20 cellular contexts compared by ENCODE assay signal in genomic region chr9:95265960-95266359, GRCh38. TPM values are rescaled to one million over a fixed set of nuclear protein-coding genes. Genes with fewer than 3 reads are reported as not detected.
DNase-seq lines count a peak whose midpoint lies in the region; ATAC-seq, FAIRE-seq and TF ChIP-seq lines count a peak whose summit lies in the region.
"Had no signal": no experiment of that assay in that cellular context is flagged by ENCODE, and none has a peak within 500 bp of the region (broad histone marks: within the 10 kb centered on the region; RNA-seq: fewer than 3 reads in every experiment).

No MANE protein-coding gene starts in this region.

- H3K27me3 ChIP-seq in H9 (ENCODE audit: insufficient read depth, low read length) (no peaks in the 10 kb centered on the region), GM12878 (replicated peaks in 1 of 2; ENCODE audit: control insufficient read depth in 2 of 2, insufficient read depth in 2 of 2, low read length in 1 of 2) (no peaks in the 10 kb centered on the region), neural progenitor cell (no peaks in the 10 kb centered on the region)

- intact Hi-C loops in GM12878 (cut with micrococcal nuclease; ENCODE audit: unreplicated experiment): loop anchor here (5.0 to 10.0 kb wide), 3 partner anchors 241 to 581 kb away; no protein-coding TSS in a partner anchor

- H3K9me3 Mint-ChIP-seq in activated CD4-positive, alpha-beta T cell treated with anti-CD3 and anti-CD28 coated beads, Interleukin-2, amount 10 ng/mL, durations not matched to agents 7 days and 5 days: no peaks in the 10 kb centered on the region
- no peaks in the 10 kb centered on the region for H3K9me3 Mint-ChIP-seq in H9
- H3K9me3 Mint-ChIP-seq in nephron: no peaks in the 10 kb centered on the region
- no peaks in the 10 kb centered on the region for H3K9me3 Mint-ChIP-seq in neural progenitor cell
- H3K9me3 Mint-ChIP-seq: CD8-positive, alpha-beta T cell; IgD-negative memory B cell had no signal

- no peaks in the 10 kb centered on the region for H3K79me1 ChIP-seq in H9 (ENCODE audit: insufficient read depth, low read depth, low read length, poor library complexity, severe bottlenecking)

- H3K4ac ChIP-seq in H9 (ENCODE audit: low read depth, low read length): no peak overlapping the region

- no peak overlapping the region for H2BK15ac ChIP-seq in H9 (ENCODE audit: low read depth, low read length)

- H3K9me3 ChIP-seq in H9 (ENCODE audit: control insufficient read depth, low read depth, low read length): no peaks in the 10 kb centered on the region
- no peaks in the 10 kb centered on the region for H3K9me3 ChIP-seq in GM12878 (replicated peaks; ENCODE audit: control insufficient read depth, insufficient read depth, low read length)
- no peaks in the 10 kb centered on the region for H3K9me3 ChIP-seq in neural progenitor cell (ENCODE audit: low read depth)

- no peak overlapping the region for H2BK20ac ChIP-seq in H9 (ENCODE audit: low read depth, low read length, poor library complexity, severe bottlenecking)

- no peak overlapping the region for H2AFZ ChIP-seq in H9 (ENCODE audit: low read length)
- H2AFZ ChIP-seq in GM12878 (ENCODE audit: control insufficient read depth, low read depth, low read length): no peak overlapping the region
- no peak overlapping the region for H2AFZ ChIP-seq in neural progenitor cell (replicated peaks)

- FAIRE-seq in GM12878 (lab: Jason Lieb, UNC): no peak
- FAIRE-seq: A204.1, D721Med had no signal

- no peak overlapping the region for H3K18ac ChIP-seq in H9 (ENCODE audit: insufficient read length, low read depth, low read length)

- H3K36me3 Mint-ChIP-seq in activated CD4-positive, alpha-beta T cell treated with anti-CD3 and anti-CD28 coated beads, Interleukin-2, amount 10 ng/mL, durations not matched to agents 7 days and 5 days (ENCODE audit: low read depth): peaks cover 2% of the 10 kb centered on the region
- H3K36me3 Mint-ChIP-seq in H9 (ENCODE audit: insufficient read depth in 1 of 3, low read depth in 3 of 3) (peaks cover 0 to under 1% (median under 1%) of the 10 kb centered on the region in 3 experiments; a peak in 1 of 7 replicates), nephron (ENCODE audit: low read depth) (no peaks in the 10 kb centered on the region), neural progenitor cell (no peaks in the 10 kb centered on the region)
- H3K36me3 Mint-ChIP-seq: CD8-positive, alpha-beta T cell; IgD-negative memory B cell had no signal

- in situ Hi-C loops in GM12878 (cut with MboI): no loop called here

- RAD21 ChIA-PET in GM12878 (lab: Charles Lee; ENCODE audit: unreplicated experiment): interaction anchor here (1.3 to 1.9 kb wide), 3 partner anchors 51 to 197 kb away, joined by 5 read pairs; no protein-coding TSS in a partner anchor

- SMC1A ChIA-PET in GM12878 (lab: Charles Lee; ENCODE audit: uncharacterized antibody, unreplicated experiment): interaction anchor here (0.9 to 1.9 kb wide), 8 partner anchors 15 to 480 kb away, joined by 3 to 8 read pairs (median 3); no protein-coding TSS in a partner anchor

- H3K9ac ChIP-seq in H9 (ENCODE audit: extremely low read depth, insufficient read length, low read length) (no peak overlapping the region), GM12878 (ENCODE audit: control insufficient read depth, insufficient read depth, low read length) (no peak overlapping the region), neural progenitor cell (no peak overlapping the region)

- no peak overlapping the region for H4K8ac ChIP-seq in H9 (replicated peaks; ENCODE audit: insufficient read length, low read depth, low read length)

- H3F3A ChIP-seq in neural progenitor cell (ENCODE audit: low read depth): no peaks in the 10 kb centered on the region

- H4K20me1 ChIP-seq in H9 (ENCODE audit: control insufficient read depth, insufficient read depth, insufficient read length): no peaks in the 10 kb centered on the region
- no peaks in the 10 kb centered on the region for H4K20me1 ChIP-seq in GM12878 (ENCODE audit: control insufficient read depth, insufficient read depth)
- H4K20me1 ChIP-seq in neural progenitor cell (ENCODE audit: low read depth): peaks cover 11% of the 10 kb centered on the region

- no peak overlapping the region for H3K27ac ChIP-seq in H9 (ENCODE audit: insufficient read length, low read depth, low read length)
- H3K27ac ChIP-seq in GM12878 (ENCODE audit: control insufficient read depth, insufficient read depth): no peak overlapping the region
- H3K27ac ChIP-seq in neural progenitor cell: no peak overlapping the region

- no peak overlapping the region for H3K27ac Mint-ChIP-seq in activated CD4-positive, alpha-beta T cell treated with anti-CD3 and anti-CD28 coated beads, Interleukin-2, amount 10 ng/mL, durations not matched to agents 7 days and 5 days
- H3K27ac Mint-ChIP-seq in H9: peak overlapping the region in 2 of 3 experiments; percentile 31 to 73; a peak in 2 of 7 replicates
- H3K27ac Mint-ChIP-seq in nephron: peak overlapping the region; percentile 66 to 76 (median 69)
- H3K27ac Mint-ChIP-seq in neural progenitor cell: no peak overlapping the region
- H3K27ac Mint-ChIP-seq: CD8-positive, alpha-beta T cell; IgD-negative memory B cell had no signal

- POLR2A ChIA-PET in activated CD4-positive, alpha-beta T cell treated with anti-CD3 and anti-CD28 coated beads, Interleukin-2, amount 10 ng/mL, durations not matched to agents 7 days and 5 days (lab: Charles Lee): interaction anchor here (0.6 kb wide), 1 partner anchor 542 kb away, joined by 6 read pairs; no protein-coding TSS in a partner anchor
- POLR2A ChIA-PET in GM12878 (lab: Charles Lee): no interaction called here
- POLR2A ChIA-PET in GM10248 (lab: Yijun Ruan, JAX): no interaction called here

- no TSS peak for BruUV-seq in GM12878 (replicated peaks; lab: Mats Ljungman, UMichigan)

- H2BK120ac ChIP-seq in H9 (ENCODE audit: low read depth, low read length, poor library complexity, severe bottlenecking): no peak overlapping the region

- H3K27me3 Mint-ChIP-seq in activated CD4-positive, alpha-beta T cell treated with anti-CD3 and anti-CD28 coated beads, Interleukin-2, amount 10 ng/mL, durations not matched to agents 7 days and 5 days: no peaks in the 10 kb centered on the region
- no peaks in the 10 kb centered on the region for H3K27me3 Mint-ChIP-seq in H9 (ENCODE audit: low read depth)
- no peaks in the 10 kb centered on the region for H3K27me3 Mint-ChIP-seq in nephron (ENCODE audit: low read depth)
- no peaks in the 10 kb centered on the region for H3K27me3 Mint-ChIP-seq in neural progenitor cell (ENCODE audit: insufficient read depth, low read depth)

- no peak for TF ChIP-seq CTCF in H9 (conservative IDR thresholded peaks at IDR 0.05)
- TF ChIP-seq CTCF in GM12878 (IDR thresholded peaks at IDR 0.05 in 2 of 3, conservative IDR thresholded peaks at IDR 0.05 in 1 of 3; ENCODE audit: control insufficient read depth in 2 of 3, extremely low read depth in 1 of 3, insufficient read depth in 1 of 3, low read depth in 3 of 3, low read length in 3 of 3): no peak
- TF ChIP-seq CTCF in nephron (IDR thresholded peaks at IDR 0.05; ENCODE audit: unreplicated experiment in 3 of 3): no peak
- TF ChIP-seq CTCF in GM10248 (IDR thresholded peaks at IDR 0.05; ENCODE audit: control extremely low read depth, extremely low read depth, low read depth, missing control alignments): no peak
- no peak for TF ChIP-seq CTCF in neural progenitor cell (IDR thresholded peaks at IDR 0.05)

- no peaks in the 10 kb centered on the region for H3K36me3 ChIP-seq in GM12878 (ENCODE audit: control insufficient read depth in 2 of 2, insufficient read depth in 2 of 2, low read length in 1 of 2)
- no peaks in the 10 kb centered on the region for H3K36me3 ChIP-seq in neural progenitor cell

- no peak for TF ChIP-seq RAD21 in GM12878 (IDR thresholded peaks at IDR 0.05; ENCODE audit: insufficient read depth, low read depth, low read length)

- TF ChIP-seq POLR2A in GM12878 (IDR thresholded peaks at IDR 0.05; ENCODE audit: low read depth, low read length): no peak

- no peak overlapping the region for H2BK5ac ChIP-seq in H9 (ENCODE audit: insufficient read length, low read length)

- H3K4me1 Mint-ChIP-seq in activated CD4-positive, alpha-beta T cell treated with anti-CD3 and anti-CD28 coated beads, Interleukin-2, amount 10 ng/mL, durations not matched to agents 7 days and 5 days: peaks cover 46% of the 10 kb centered on the region
- H3K4me1 Mint-ChIP-seq in H9 (peaks cover 18 to 22% of the 10 kb centered on the region in 2 experiments), nephron (peaks cover 40% of the 10 kb centered on the region), neural progenitor cell (peaks cover 27% of the 10 kb centered on the region)

- H3T11ph ChIP-seq in H9 (ENCODE audit: low read length): no peak overlapping the region

- H3K4me1 ChIP-seq in H9 (ENCODE audit: insufficient read depth, low read length) (no peaks in the 10 kb centered on the region), GM12878 (ENCODE audit: control insufficient read depth, insufficient read depth, low read length) (peaks cover 18% of the 10 kb centered on the region), neural progenitor cell (peaks cover 20% of the 10 kb centered on the region)

- peak overlapping the region; percentile 25 for H3K4me3 Mint-ChIP-seq in activated CD4-positive, alpha-beta T cell treated with anti-CD3 and anti-CD28 coated beads, Interleukin-2, amount 10 ng/mL, durations not matched to agents 7 days and 5 days
- H3K4me3 Mint-ChIP-seq in H9 (no peak overlapping the region), nephron (no peak overlapping the region), neural progenitor cell (no peak overlapping the region)
- H3K4me3 Mint-ChIP-seq: CD8-positive, alpha-beta T cell had no signal

- DNase-seq in activated CD4-positive, alpha-beta T cell treated with anti-CD3 and anti-CD28 coated beads, Interleukin-2, amount 10 ng/mL, durations not matched to agents 7 days and 5 days: no peak
- no peak for DNase-seq in activated CD4-positive, alpha-beta T cell treated with anti-CD3 and anti-CD28 coated beads, Interleukin-2, amount 50 U/mL, for 1 hour
- DNase-seq in H9: no peak
- DNase-seq in GM12878 (ENCODE audit: low read depth, low spot score): no peak
- DNase-seq in GM10248 (ENCODE audit: extremely low spot score): no peak
- DNase-seq in neural progenitor cell (ENCODE audit: low spot score): no peak
- DNase-seq in HPDE6-E6E7 (ENCODE audit: extremely low spot score): no peak
- DNase-seq: CD8-positive, alpha-beta T cell; MM.1S; NCI-H1092; NCI-H2081; NCI-H2171 treated with DMSO at 0.1 percent for 48 hours; NCI-H774; RPMI8226; SIG-M5 had no signal

- H3K4me3 ChIP-seq in GM12878 (no peak overlapping the region), neural progenitor cell (no peak overlapping the region)

- H3K56ac ChIP-seq in H9 (ENCODE audit: insufficient read length, low read depth, low read length): no peak overlapping the region

- H3K4me2 ChIP-seq in H9 (ENCODE audit: insufficient read depth, insufficient read length, low read length) (no peak overlapping the region), GM12878 (ENCODE audit: control insufficient read depth, insufficient read depth) (peak overlapping the region; percentile 84), neural progenitor cell (no peak overlapping the region)

- H4K91ac ChIP-seq in H9 (ENCODE audit: insufficient read length, low read depth, low read length): no peak overlapping the region

- H2AK5ac ChIP-seq in H9 (ENCODE audit: insufficient read length, low read length): no peak overlapping the region

- H3K14ac ChIP-seq in H9 (ENCODE audit: insufficient read depth, low read length): no peak overlapping the region

- no peak overlapping the region for H3K23ac ChIP-seq in H9 (ENCODE audit: insufficient read length, low read depth, low read length)

- no peak overlapping the region for H4K5ac ChIP-seq in H9 (ENCODE audit: insufficient read length, low read depth, low read length)

- CTCF ChIA-PET in activated CD4-positive, alpha-beta T cell treated with anti-CD3 and anti-CD28 coated beads, Interleukin-2, amount 10 ng/mL, durations not matched to agents 7 days and 5 days (lab: Charles Lee): no interaction called here
- CTCF ChIA-PET in GM12878 (lab: Yijun Ruan, JAX) (interaction anchor here (0.7 to 4.9 kb wide), 11 partner anchors 11 to 951 kb away, joined by 3 to 63 read pairs (median 4); no protein-coding TSS in a partner anchor), GM10248 (lab: Yijun Ruan, JAX) (interaction anchor here (1.2 to 1.9 kb wide), 3 partner anchors 16 to 349 kb away, joined by 3 read pairs; no protein-coding TSS in a partner anchor)

- no peaks in the 10 kb centered on the region for H3K23me2 ChIP-seq in H9 (ENCODE audit: insufficient read length, low read depth, low read length, poor library complexity, severe bottlenecking)

- H3K79me2 ChIP-seq in H9 (ENCODE audit: insufficient read depth, low read length) (no peaks in the 10 kb centered on the region), GM12878 (ENCODE audit: control insufficient read depth, insufficient read depth, low read length) (peaks cover 4% of the 10 kb centered on the region; the same call in 1 of the 2 replicates), neural progenitor cell (ENCODE audit: low read depth) (peaks cover 15% of the 10 kb centered on the region)

- ATAC-seq in GM12878: no peak
- ATAC-seq: CD8-positive, alpha-beta T cell; SK-N-SH treated with all-trans-retinoic acid at 6 μM for 48 hours had no signal

- WGBS in H9 (ENCODE audit: extremely low coverage, insufficient read length, low lambda C conversion rate): 100% methylated on average over 1 of the region's 3 CpGs
- WGBS in GM12878 (ENCODE audit: insufficient coverage, insufficient replicate concordance, low lambda C conversion rate, missing lambda C conversion rate): 33% methylated on average over 3 of the region's 3 CpGs

- TF ChIP-seq EP300 in GM12878 (IDR thresholded peaks at IDR 0.05; ENCODE audit: borderline replicate concordance in 1 of 2, control insufficient read depth in 1 of 2, low read depth in 2 of 2, low read length in 2 of 2): no peak

- no peak overlapping the region for H2BK12ac ChIP-seq in H9 (ENCODE audit: insufficient read length, low read depth, low read length)

RNA-seq across cellular contexts. Expression of gene FANCC, which starts 51.5 kb away (rescaled TPM):
- 10 to 100 TPM; 15.4 to 21.5 TPM for total RNA-seq in activated CD4-positive, alpha-beta T cell treated with anti-CD3 and anti-CD28 coated beads, Interleukin-2, amount 10 ng/mL, durations not matched to agents 7 days and 5 days
- total RNA-seq in H9 (2021) (11.6 and 14.6 TPM in 2 replicates), GM12878 (2014; rRNA removed) (6.6 and 8.5 TPM in 2 replicates), GM12878 (2014; rRNA removed; fragmentation: Illumina TruSeq; extraction: Trizol) (10.7 and 11.4 TPM in 2 replicates), GM12878 (2021) (11.3 TPM in 2 replicates), neural progenitor cell (ENCODE audit: low replicate concordance) (27.0 and 49.6 TPM in 2 replicates)
- total RNA-seq in GM12878 (2013; cell fraction: nucleolus; rRNA removed): 38.1 and 39.6 TPM in 2 replicates
- polyA plus RNA-seq in GM12878 (2011; ENCODE audit: low read depth): 6.2 TPM
- polyA plus RNA-seq in GM12878 (2011; rRNA removed) (14.5 and 21.7 TPM in 2 replicates), GM12878 (2014; fragmentation: Illumina TruSeq; extraction: Trizol) (8.8 and 17.3 TPM in 2 replicates), GM12878 (2014; fragmentation: Nextera tagmentation; extraction: Ambion mirVana) (1 to 10 TPM; 1.2 to 1.9 TPM), GM12878 (2014; rRNA removed) (9.1 and 9.8 TPM in 2 replicates), GM12878 (2016; fragmentation: Nextera tagmentation; extraction: Ambion mirVana) (10 to 100 TPM; 16.0 to 16.8 TPM)
- polyA plus RNA-seq in GM12878 (2011; cell fraction: cytosol; rRNA removed): 10.2 and 12.4 TPM in 2 replicates
- polyA plus RNA-seq in GM12878 (2011; cell fraction: nucleus; rRNA removed): 11.6 and 14.5 TPM in 2 replicates
- 3.4 and 5.0 TPM in 2 replicates for polyA plus RNA-seq in GM12878 (2012)
- 15.5 and 25.5 TPM in 2 replicates for polyA minus RNA-seq in GM12878 (2011; rRNA and poly(A)+ RNA removed)
- 4.3 and 7.8 TPM in 2 replicates for polyA minus RNA-seq in GM12878 (2011; cell fraction: cytosol; rRNA and poly(A)+ RNA removed)
- polyA minus RNA-seq in GM12878 (2011; cell fraction: nucleus; rRNA and poly(A)+ RNA removed): 25.5 and 39.2 TPM in 2 replicates

Comparison
In these comparisons a context has a peak if more than half of its experiments do, and no peak if none do; other contexts are left out.
1. H3K27ac Mint-ChIP-seq: peak in H9 (2 of 3) and nephron (3 of 3); none in activated CD4-positive, alpha-beta T cell treated with anti-CD3 and anti-CD28 coated beads, Interleukin-2, amount 10 ng/mL, durations not matched to agents 7 days and 5 days (single experiment) and neural progenitor cell (single experiment).